9 cellular contexts compared by ENCODE assay signal in the genomic region with DNA sequence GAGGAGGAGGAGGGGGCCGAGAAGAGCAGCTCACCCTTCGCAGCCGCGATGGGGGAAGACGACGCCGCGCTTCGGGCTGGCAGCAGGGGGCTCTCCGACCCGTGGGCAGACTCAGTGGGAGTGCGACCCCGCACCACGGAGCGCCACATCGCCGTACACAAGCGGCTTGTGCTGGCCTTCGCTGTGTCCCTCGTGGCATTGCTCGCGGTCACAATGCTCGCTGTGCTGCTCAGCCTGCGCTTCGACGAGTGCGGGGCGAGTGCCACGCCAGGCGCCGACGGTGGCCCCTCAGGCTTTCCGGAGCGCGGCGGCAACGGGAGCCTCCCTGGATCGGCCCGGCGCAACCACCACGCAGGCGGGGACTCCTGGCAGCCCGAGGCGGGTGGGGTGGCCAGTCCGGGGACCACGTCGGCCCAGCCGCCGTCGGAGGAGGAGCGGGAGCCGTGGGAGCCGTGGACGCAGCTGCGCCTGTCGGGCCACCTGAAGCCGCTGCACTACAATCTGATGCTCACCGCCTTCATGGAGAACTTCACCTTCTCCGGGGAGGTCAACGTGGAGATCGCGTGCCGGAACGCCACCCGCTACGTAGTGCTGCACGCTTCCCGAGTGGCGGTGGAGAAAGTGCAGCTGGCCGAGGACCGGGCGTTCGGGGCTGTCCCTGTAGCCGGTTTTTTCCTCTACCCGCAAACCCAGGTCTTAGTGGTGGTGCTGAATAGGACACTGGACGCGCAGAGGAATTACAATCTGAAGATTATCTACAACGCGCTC. TPM values are rescaled to one million over a fixed set of nuclear protein-coding genes. Genes with fewer than 3 reads are reported as not detected.
DNase-seq lines count a peak whose midpoint lies in the region; ATAC-seq, FAIRE-seq and TF ChIP-seq lines count a peak whose summit lies in the region.
"Had no signal": no experiment of that assay in that cellular context is flagged by ENCODE, and none has a peak within 500 bp of the region (broad histone marks: within the 10 kb centered on the region; RNA-seq: fewer than 3 reads in every experiment).

No MANE protein-coding gene starts in this region.

- peaks cover 4% of the 10 kb centered on the region; the same call in 1 of the 2 replicates for H3K4me1 ChIP-seq in H9 (ENCODE audit: insufficient read depth, low read length)
- no peaks in the 10 kb centered on the region for H3K4me1 ChIP-seq in astrocyte (ENCODE audit: insufficient read depth, low read length)

- H3K56ac ChIP-seq in H9 (ENCODE audit: insufficient read length, low read depth, low read length) = no peak overlapping the region

- no peak overlapping the region for H3K23ac ChIP-seq in H9 (ENCODE audit: insufficient read length, low read depth, low read length)

- peaks cover 64% of the 10 kb centered on the region for H3K27me3 Mint-ChIP-seq in H9 (ENCODE audit: low read depth)
- peaks cover 38% of the 10 kb centered on the region for H3K27me3 Mint-ChIP-seq in astrocyte (ENCODE audit: low read depth, unreplicated experiment)
- H3K27me3 Mint-ChIP-seq in stimulated activated naive B cell treated with anti-CD40 and anti-IgM and Interleukin-4, amounts not matched to agents 10 μg/mL and 1 μg/mL and 100 μg/mL, for 72 hours = peaks cover 28 to 65% of the 10 kb centered on the region in 2 donors

- no peak overlapping the region for H2BK120ac ChIP-seq in H9 (ENCODE audit: low read depth, low read length, poor library complexity, severe bottlenecking)

- no CpG with 5 or more reads among the region's 79 CpGs for WGBS in H9 (ENCODE audit: extremely low coverage, insufficient read length, low lambda C conversion rate)

- TF ChIP-seq CTCF in H9 (conservative IDR thresholded peaks at IDR 0.05) = no peak; the same call in 2 of the 3 replicates
- TF ChIP-seq CTCF in astrocyte (IDR thresholded peaks at IDR 0.05; ENCODE audit: insufficient read depth, low read depth, low read length) = no peak

- peaks cover 12% of the 10 kb centered on the region for H3K27me3 ChIP-seq in H9 (ENCODE audit: insufficient read depth, low read length)
- H3K27me3 ChIP-seq in astrocyte (ENCODE audit: insufficient read depth, low read length) = no peaks in the 10 kb centered on the region

- H3K4me1 Mint-ChIP-seq in H9 (peaks cover 18 to 29% of the 10 kb centered on the region in 2 experiments), astrocyte (ENCODE audit: low read depth, unreplicated experiment) (peaks cover 2% of the 10 kb centered on the region)
- peaks cover 8 to 11% of the 10 kb centered on the region in 2 donors for H3K4me1 Mint-ChIP-seq in stimulated activated naive B cell treated with anti-CD40 and anti-IgM and Interleukin-4, amounts not matched to agents 10 μg/mL and 1 μg/mL and 100 μg/mL, for 72 hours

- H2BK12ac ChIP-seq in H9 (ENCODE audit: insufficient read length, low read depth, low read length) = no peak overlapping the region

- H2BK20ac ChIP-seq in H9 (ENCODE audit: low read depth, low read length, poor library complexity, severe bottlenecking) = no peak overlapping the region

- H3K9me3 ChIP-seq in H9 (ENCODE audit: control insufficient read depth, low read depth, low read length) (no peaks in the 10 kb centered on the region), astrocyte (ENCODE audit: insufficient read depth, low read depth, low read length) (no peaks in the 10 kb centered on the region)

- H3K36me3 Mint-ChIP-seq in H9 (ENCODE audit: insufficient read depth in 1 of 3, low read depth in 3 of 3) = no peaks in the 10 kb centered on the region
- no peaks in the 10 kb centered on the region for H3K36me3 Mint-ChIP-seq in astrocyte (ENCODE audit: low read depth, unreplicated experiment)
- no peaks in the 10 kb centered on the region for H3K36me3 Mint-ChIP-seq in stimulated activated naive B cell treated with anti-CD40 and anti-IgM and Interleukin-4, amounts not matched to agents 10 μg/mL and 1 μg/mL and 100 μg/mL, for 72 hours

- DNase-seq in H9 = peak; percentile 46
- peak; percentile 65 for DNase-seq in astrocyte (ENCODE audit: low read depth)
- DNase-seq in iPS-NIHi11 (ENCODE audit: low spot score) = peak; percentile 37
- no peak for DNase-seq in stimulated activated naive B cell treated with anti-CD40 and anti-IgM and Interleukin-4, amounts not matched to agents 10 μg/mL and 1 μg/mL and 100 μg/mL, for 72 hours
- no peak for DNase-seq in activated gamma-delta T cell treated with Interleukin-2 at 50 U/mL for 16 hours

- no peaks in the 10 kb centered on the region for H3K36me3 ChIP-seq in astrocyte (ENCODE audit: insufficient read depth, low read length)

- peaks cover 22% of the 10 kb centered on the region for H3K23me2 ChIP-seq in H9 (ENCODE audit: insufficient read length, low read depth, low read length, poor library complexity, severe bottlenecking)

- H3K27ac Mint-ChIP-seq in H9 (no peak overlapping the region), astrocyte (ENCODE audit: unreplicated experiment) (no peak overlapping the region)
- H3K27ac Mint-ChIP-seq in stimulated activated naive B cell treated with anti-CD40 and anti-IgM and Interleukin-4, amounts not matched to agents 10 μg/mL and 1 μg/mL and 100 μg/mL, for 72 hours = no peak overlapping the region

- H3K14ac ChIP-seq in H9 (ENCODE audit: insufficient read depth, low read length) = peak overlapping the region; percentile 33; the same call in 1 of the 2 replicates

- H4K8ac ChIP-seq in H9 (replicated peaks; ENCODE audit: insufficient read length, low read depth, low read length) = no peak overlapping the region

- H2AFZ ChIP-seq in H9 (ENCODE audit: low read length) (no peak overlapping the region), astrocyte (ENCODE audit: low read depth, low read length) (peak overlapping the region; percentile 85)

- no peak overlapping the region for H4K91ac ChIP-seq in H9 (ENCODE audit: insufficient read length, low read depth, low read length)

- no peak for FAIRE-seq in astrocyte (lab: Jason Lieb, UNC)
- FAIRE-seq: colon had no signal

- H4K5ac ChIP-seq in H9 (ENCODE audit: insufficient read length, low read depth, low read length) = no peak overlapping the region

- no peak overlapping the region for H2BK5ac ChIP-seq in H9 (ENCODE audit: insufficient read length, low read length)

- no peaks in the 10 kb centered on the region for H3K79me2 ChIP-seq in H9 (ENCODE audit: insufficient read depth, low read length)
- peaks cover 99% of the 10 kb centered on the region for H3K79me2 ChIP-seq in astrocyte (ENCODE audit: insufficient read depth, low read length)

- no peak for ATAC-seq in stimulated activated naive B cell treated with anti-CD40 and anti-IgM and Interleukin-4, amounts not matched to agents 10 μg/mL and 1 μg/mL and 100 μg/mL, for 72 hours (replicated peaks)
- ATAC-seq in HG02840 (IDR thresholded peaks at IDR 0.05; ENCODE audit: low FRiP score, unreplicated experiment) (no peak), GM18502 (IDR thresholded peaks at IDR 0.05; ENCODE audit: poor library complexity, unreplicated experiment) (no peak), HG02759 (IDR thresholded peaks at IDR 0.05; ENCODE audit: unreplicated experiment) (no peak)

- H3K18ac ChIP-seq in H9 (ENCODE audit: insufficient read length, low read depth, low read length) = no peak overlapping the region

- H3K4me3 Mint-ChIP-seq in H9 (peak overlapping the region; percentile 80 to 92), astrocyte (ENCODE audit: unreplicated experiment) (peak overlapping the region; percentile 76)
- peak overlapping the region; percentile 39 to 64 for H3K4me3 Mint-ChIP-seq in stimulated activated naive B cell treated with anti-CD40 and anti-IgM and Interleukin-4, amounts not matched to agents 10 μg/mL and 1 μg/mL and 100 μg/mL, for 72 hours

- H3K4ac ChIP-seq in H9 (ENCODE audit: low read depth, low read length) = no peak overlapping the region

- H3K4me2 ChIP-seq in H9 (ENCODE audit: insufficient read depth, insufficient read length, low read length) (peak overlapping the region; percentile 68), astrocyte (ENCODE audit: low read length) (peak overlapping the region; percentile 96)

- H4K20me1 ChIP-seq in H9 (ENCODE audit: control insufficient read depth, insufficient read depth, insufficient read length) (peaks cover 4% of the 10 kb centered on the region), astrocyte (ENCODE audit: insufficient read depth, low read length) (no peaks in the 10 kb centered on the region)

- H3T11ph ChIP-seq in H9 (ENCODE audit: low read length) = no peak overlapping the region

- H2BK15ac ChIP-seq in H9 (ENCODE audit: low read depth, low read length) = no peak overlapping the region

- H2AK5ac ChIP-seq in H9 (ENCODE audit: insufficient read length, low read length) = no peak overlapping the region

- H3K27ac ChIP-seq in H9 (ENCODE audit: insufficient read length, low read depth, low read length) = no peak overlapping the region
- H3K27ac ChIP-seq in astrocyte (ENCODE audit: low read depth, low read length) = peak overlapping the region; percentile 75

- H3K4me3 ChIP-seq in astrocyte (ENCODE audit: insufficient read depth, low read depth, low read length) = peak overlapping the region; percentile 94

- no peaks in the 10 kb centered on the region for H3K79me1 ChIP-seq in H9 (ENCODE audit: insufficient read depth, low read depth, low read length, poor library complexity, severe bottlenecking)

- H3K9me3 Mint-ChIP-seq in H9 (no peaks in the 10 kb centered on the region; a peak in 1 of 5 replicates), astrocyte (ENCODE audit: unreplicated experiment) (no peaks in the 10 kb centered on the region)
- no peaks in the 10 kb centered on the region for H3K9me3 Mint-ChIP-seq in stimulated activated naive B cell treated with anti-CD40 and anti-IgM and Interleukin-4, amounts not matched to agents 10 μg/mL and 1 μg/mL and 100 μg/mL, for 72 hours

- H3K9ac ChIP-seq in H9 (ENCODE audit: extremely low read depth, insufficient read length, low read length) (peak overlapping the region; percentile 10), astrocyte (ENCODE audit: low read length) (peak overlapping the region; percentile 89)

RNA-seq across cellular contexts. Expression of a gene that starts 0.7 kb away (rescaled TPM):
- total RNA-seq in H9 (2021) (0.68 and 1.0 TPM in 2 replicates), astrocyte (0.87 and 1.4 TPM in 2 replicates)

Comparison
In these comparisons a context has a peak if more than half of its experiments do, and no peak if none do; other contexts are left out.
1. DNase-seq: peak in H9 (single experiment), astrocyte (single experiment) and iPS-NIHi11 (single experiment); none in stimulated activated naive B cell treated with anti-CD40 and anti-IgM and Interleukin-4, amounts not matched to agents 10 μg/mL and 1 μg/mL and 100 μg/mL, for 72 hours (single experiment) and activated gamma-delta T cell treated with Interleukin-2 at 50 U/mL for 16 hours (single experiment).
2. Peak in every context shown above with its lines, with median percentiles within 50 percentile points of each other: H3K4me3 Mint-ChIP-seq.